12 cellular contexts compared by ENCODE assay signal in genomic region chr1:178411756-178412399, GRCh38.
DNase-seq lines count a peak whose midpoint lies in the region; ATAC-seq lines count a peak whose summit lies in the region.
"Had no signal": no experiment of that assay in that cellular context is flagged by ENCODE, and none has a peak within 500 bp of the region (broad histone marks: within the 10 kb centered on the region; RNA-seq: fewer than 3 reads in every experiment).

No MANE protein-coding gene starts in this region.

- peaks cover 12 to 17% of the 10 kb centered on the region in 2 donors for H3K36me3 Mint-ChIP-seq in naive B cell
- H3K36me3 Mint-ChIP-seq in activated naive CD8-positive, alpha-beta T cell treated with anti-CD3 and anti-CD28 coated beads for 36 hours = no peaks in the 10 kb centered on the region
- no peaks in the 10 kb centered on the region for H3K36me3 Mint-ChIP-seq in T-cell
- H3K36me3 Mint-ChIP-seq: stimulated activated effector memory CD8-positive, alpha-beta T cell treated with anti-CD3 and anti-CD28 coated beads, Interleukin-12 subunit alpha, Interleukin-12 subunit beta, amount 100 ng/mL, for 72 hours had no signal

- DNase-seq in naive B cell (peak; percentile 3), NCI-H146 treated with DMSO at 0.1 percent for 48 hours (lab: John Stamatoyannopoulos, UW; ENCODE audit: unreplicated experiment) (no peak), NCI-H2196 (lab: John Stamatoyannopoulos, UW; ENCODE audit: unreplicated experiment) (no peak), T-cell (no peak)
- no peak for DNase-seq in activated naive CD8-positive, alpha-beta T cell treated with anti-CD3 and anti-CD28 coated beads for 36 hours
- DNase-seq: activated CD4-positive, CD25-positive, alpha-beta regulatory T cell treated with anti-CD3 and anti-CD28 coated beads, Interleukin-2, amount 50 U/mL, for 72 hours; activated effector memory CD4-positive, alpha-beta T cell treated with Interleukin-2 at 50 U/mL for 16 hours; SHP77 treated with DMSO at 0.1 percent for 48 hours had no signal

- no peaks in the 10 kb centered on the region for H3K27me3 Mint-ChIP-seq in naive B cell
- peaks cover 14% of the 10 kb centered on the region for H3K27me3 Mint-ChIP-seq in activated naive CD8-positive, alpha-beta T cell treated with anti-CD3 and anti-CD28 coated beads for 36 hours
- peaks cover 9 to 10% of the 10 kb centered on the region in 2 donors for H3K27me3 Mint-ChIP-seq in T-cell

- peaks cover 14 to 23% (median 22%) of the 10 kb centered on the region in 3 donors for H3K4me1 Mint-ChIP-seq in naive B cell
- H3K4me1 Mint-ChIP-seq in activated naive CD8-positive, alpha-beta T cell treated with anti-CD3 and anti-CD28 coated beads for 36 hours = peaks cover 3% of the 10 kb centered on the region
- peaks cover 0 to 2% (median 0%) of the 10 kb centered on the region in 3 donors for H3K4me1 Mint-ChIP-seq in T-cell
- H3K4me1 Mint-ChIP-seq: stimulated activated effector memory CD8-positive, alpha-beta T cell treated with anti-CD3 and anti-CD28 coated beads, Interleukin-12 subunit alpha, Interleukin-12 subunit beta, amount 100 ng/mL, for 72 hours had no signal

- H3K9me3 Mint-ChIP-seq in naive B cell (peaks cover 4 to 19% (median 7%) of the 10 kb centered on the region in 7 donors), T-cell (peaks cover 5 to 17% (median 13%) of the 10 kb centered on the region in 3 donors)
- peaks cover 4% of the 10 kb centered on the region for H3K9me3 Mint-ChIP-seq in activated naive CD8-positive, alpha-beta T cell treated with anti-CD3 and anti-CD28 coated beads for 36 hours

- ATAC-seq in GM18907 (IDR thresholded peaks at IDR 0.05; ENCODE audit: unreplicated experiment) (peak; percentile 76), GM21576 (IDR thresholded peaks at IDR 0.05; ENCODE audit: unreplicated experiment) (peak; percentile 70), HG03103 (IDR thresholded peaks at IDR 0.05; ENCODE audit: low read depth, unreplicated experiment) (peak; percentile 59), naive B cell (ENCODE audit: low read depth in 2 of 2) (peak; percentile 32 to 46), T-cell (replicated peaks in 1 of 4) (no peak)
- ATAC-seq: stimulated activated effector memory CD8-positive, alpha-beta T cell treated with anti-CD3 and anti-CD28 coated beads, Interleukin-12 subunit alpha, Interleukin-12 subunit beta, amount 100 ng/mL, for 72 hours had no signal

- CTCF ChIA-PET in T-cell (lab: Charles Lee) = no interaction called here

- H3K4me3 Mint-ChIP-seq in naive B cell (peak overlapping the region; percentile 2 to 83 (median 52)), T-cell (no peak overlapping the region)
- no peak overlapping the region for H3K4me3 Mint-ChIP-seq in activated naive CD8-positive, alpha-beta T cell treated with anti-CD3 and anti-CD28 coated beads for 36 hours
- H3K4me3 Mint-ChIP-seq: stimulated activated effector memory CD8-positive, alpha-beta T cell treated with anti-CD3 and anti-CD28 coated beads, Interleukin-12 subunit alpha, Interleukin-12 subunit beta, amount 100 ng/mL, for 72 hours had no signal

- POLR2A ChIA-PET in T-cell (lab: Charles Lee) = no interaction called here

- H3K27ac Mint-ChIP-seq in naive B cell (peak overlapping the region in 5 of 6 donors; percentile 24 to 75 (median 59)), T-cell (no peak overlapping the region)
- no peak overlapping the region for H3K27ac Mint-ChIP-seq in activated naive CD8-positive, alpha-beta T cell treated with anti-CD3 and anti-CD28 coated beads for 36 hours
- H3K27ac Mint-ChIP-seq: stimulated activated effector memory CD8-positive, alpha-beta T cell treated with anti-CD3 and anti-CD28 coated beads, Interleukin-12 subunit alpha, Interleukin-12 subunit beta, amount 100 ng/mL, for 72 hours had no signal

Comparison
In these comparisons a context has a peak if more than half of its experiments do, and no peak if none do; other contexts are left out.
1. ATAC-seq: peak in GM18907 (single experiment), GM21576 (single experiment), HG03103 (single experiment) and naive B cell (2 of 2); none in T-cell (0 of 4).
2. H3K27ac Mint-ChIP-seq: peak in naive B cell (5 of 6); none in activated naive CD8-positive, alpha-beta T cell treated with anti-CD3 and anti-CD28 coated beads for 36 hours (single experiment) and T-cell (0 of 2).
3. H3K4me3 Mint-ChIP-seq: peak in naive B cell (8 of 8); none in activated naive CD8-positive, alpha-beta T cell treated with anti-CD3 and anti-CD28 coated beads for 36 hours (single experiment) and T-cell (0 of 3).